In the genomic region with DNA sequence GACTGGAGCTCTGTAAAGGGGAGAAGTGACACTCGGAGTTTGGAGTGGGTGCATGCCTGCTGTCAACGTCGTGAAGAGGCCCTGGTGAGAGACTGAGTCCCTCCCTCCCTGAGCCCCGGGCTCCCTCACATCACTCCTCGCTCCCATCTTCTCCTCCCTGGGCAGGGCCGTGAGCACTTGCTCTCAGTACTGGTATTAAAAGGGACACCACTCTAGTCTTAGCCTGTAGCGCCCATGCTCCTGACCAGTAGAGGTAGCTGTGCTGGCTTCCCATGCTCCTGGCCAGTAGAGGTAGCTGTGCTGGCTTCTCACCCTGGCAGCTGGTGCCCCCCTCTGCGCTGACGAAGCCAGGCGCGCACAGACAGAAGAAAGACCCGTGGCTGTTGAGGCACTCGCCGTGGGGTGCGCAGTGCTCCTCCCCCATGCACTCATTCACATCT, we compare ENCODE assay signal across 11 cellular contexts. TPM values are rescaled to one million over a fixed set of nuclear protein-coding genes. Genes with fewer than 3 reads are reported as not detected.
DNase-seq lines count a peak whose midpoint lies in the region; FAIRE-seq and TF ChIP-seq lines count a peak whose summit lies in the region.
"Had no signal": no experiment of that assay in that cellular context is flagged by ENCODE, and none has a peak within 500 bp of the region (broad histone marks: within the 10 kb centered on the region; RNA-seq: fewer than 3 reads in every experiment).

No MANE protein-coding gene starts in this region.

- no CpG with 5 or more reads among the region's 15 CpGs for WGBS in neuronal stem cell (ENCODE audit: extremely low coverage in 2 of 2, insufficient read length in 2 of 2, insufficient replicate concordance in 1 of 2), 2 donors

- no peaks in the 10 kb centered on the region for H3K27me3 ChIP-seq in bronchial epithelial cell (ENCODE audit: control insufficient read depth, insufficient read depth, low read length)
- no peaks in the 10 kb centered on the region for H3K27me3 ChIP-seq in neuronal stem cell (ENCODE audit: control insufficient read depth in 3 of 3, insufficient read depth in 3 of 3, low read depth in 1 of 3, low read length in 3 of 3)

- peaks cover 20 to 32% of the 10 kb centered on the region in 2 donors for H3K4me1 ChIP-seq in neuronal stem cell (ENCODE audit: control insufficient read depth in 2 of 2, insufficient read depth in 1 of 2, low read depth in 1 of 2, low read length in 2 of 2)

- peak overlapping the region; percentile 91 for H3K18ac ChIP-seq in neuronal stem cell (ENCODE audit: low read length)

- H4K91ac ChIP-seq in neuronal stem cell (ENCODE audit: low read depth, low read length, poor library complexity): peak overlapping the region; percentile 67

- peak overlapping the region; percentile 14 for H2BK120ac ChIP-seq in neuronal stem cell (ENCODE audit: low read depth, low read length)

- H3K27ac ChIP-seq in neuronal stem cell (replicated peaks; ENCODE audit: low read length): no peak overlapping the region

- no peaks in the 10 kb centered on the region for H3K79me1 ChIP-seq in neuronal stem cell (ENCODE audit: low read depth, low read length)

- no peak overlapping the region for H3K9ac ChIP-seq in neuronal stem cell (ENCODE audit: low read depth, low read length, poor library complexity)

- peak; percentile 46 for TF ChIP-seq CTCF in LNCaP clone FGC (IDR thresholded peaks at IDR 0.05; ENCODE audit: control insufficient read depth, extremely low read depth, insufficient read depth)
- TF ChIP-seq CTCF in bronchial epithelial cell (IDR thresholded peaks at IDR 0.05; ENCODE audit: insufficient read depth, low read length, severe bottlenecking): peak; percentile 46

- no peak overlapping the region for H2BK5ac ChIP-seq in neuronal stem cell (ENCODE audit: low read length)

- H3K4ac ChIP-seq in neuronal stem cell (ENCODE audit: low read length): no peak overlapping the region

- H2BK15ac ChIP-seq in neuronal stem cell (ENCODE audit: low read length): peak overlapping the region; percentile 95

- no peak overlapping the region for H3K4me2 ChIP-seq in neuronal stem cell (ENCODE audit: insufficient read depth, low read length, poor library complexity, severe bottlenecking)

- no peak for FAIRE-seq in bronchial epithelial cell (lab: Jason Lieb, UNC)

- H3K23ac ChIP-seq in neuronal stem cell (ENCODE audit: low read depth, low read length, poor library complexity): peak overlapping the region; percentile 62

- peak overlapping the region; percentile 98 for H4K8ac ChIP-seq in neuronal stem cell (ENCODE audit: low read depth, low read length)

- H2BK12ac ChIP-seq in neuronal stem cell (ENCODE audit: low read length): peak overlapping the region; percentile 96

- no peak overlapping the region for H3K4me3 ChIP-seq in LNCaP clone FGC (ENCODE audit: low read depth, low read length)
- no peak overlapping the region for H3K4me3 ChIP-seq in bronchial epithelial cell (ENCODE audit: low read depth, low read length)
- H3K4me3 ChIP-seq in neuronal stem cell (ENCODE audit: low read length in 2 of 2): no peak overlapping the region

- no peaks in the 10 kb centered on the region for H3K9me3 ChIP-seq in neuronal stem cell (replicated peaks in 1 of 2; ENCODE audit: control insufficient read depth in 2 of 2, insufficient read depth in 1 of 2, low read depth in 1 of 2, low read length in 2 of 2)

- peak overlapping the region; percentile 85 for H3K14ac ChIP-seq in neuronal stem cell (ENCODE audit: low read length)

- H2AFZ ChIP-seq in neuronal stem cell (ENCODE audit: low read length): no peak overlapping the region

- H3K36me3 ChIP-seq in bronchial epithelial cell (ENCODE audit: control insufficient read depth, insufficient read depth, low read length) (no peaks in the 10 kb centered on the region), neuronal stem cell (replicated peaks in 1 of 2; ENCODE audit: control insufficient read depth in 2 of 2, insufficient read depth in 2 of 2, low read length in 2 of 2) (no peaks in the 10 kb centered on the region)

- DNase-seq in NCI-H1092 treated with DMSO at 0.1 percent for 48 hours (lab: John Stamatoyannopoulos, UW) (peak; percentile 39), NCI-H1092 (lab: John Stamatoyannopoulos, UW) (no peak), LNCaP clone FGC (ENCODE audit: low read depth) (no peak), bronchial epithelial cell (ENCODE audit: low read depth) (no peak), neuronal stem cell (ENCODE audit: low spot score) (no peak), mucosa of gallbladder (ENCODE audit: low spot score) (no peak)
- DNase-seq in central memory CD4-positive, alpha-beta T cell: no peak
- DNase-seq in activated T-cell treated with anti-CD3 and anti-CD28 coated beads, Interleukin-2, amount 50 U/mL, for 1 hour: no peak
- DNase-seq: natural killer cell, NCI-H1417, T1000 had no signal

- H2AK5ac ChIP-seq in neuronal stem cell (ENCODE audit: low read depth, low read length): peak overlapping the region; percentile 97

RNA-seq across cellular contexts. Expression of a gene that starts 14.7 kb away (rescaled TPM):
- total RNA-seq in bronchial epithelial cell (8.6 and 11.3 TPM in 2 replicates), mucosa of gallbladder (34.3 TPM)
- 60.9 TPM for polyA plus RNA-seq in neuronal stem cell (2013, experiment 1 of 2)
- 63.2 TPM for polyA plus RNA-seq in neuronal stem cell (2013, experiment 2 of 2)

RNA-seq across cellular contexts. Expression of a gene that starts 15.2 kb away (rescaled TPM):
- total RNA-seq in bronchial epithelial cell (154 and 191 TPM in 2 replicates), mucosa of gallbladder (215 TPM)
- 596 TPM for polyA plus RNA-seq in neuronal stem cell (2013, experiment 1 of 2)
- polyA plus RNA-seq in neuronal stem cell (2013, experiment 2 of 2): 610 TPM
